ENCODE assay signal across 7 cellular contexts in genomic region chr18:9093109-9093508, GRCh38. TPM values are rescaled to one million over a fixed set of nuclear protein-coding genes. Genes with fewer than 3 reads are reported as not detected.
DNase-seq lines count a peak whose midpoint lies in the region; ATAC-seq and TF ChIP-seq lines count a peak whose summit lies in the region.
"Not testable (repeated sequence)": the region's sequence is repeated elsewhere in the genome, so short reads cannot be mapped to it uniquely, and the experiment has no call there.

No MANE protein-coding gene starts in this region.

- TF ChIP-seq RAD21 in liver (IDR thresholded peaks at IDR 0.05), result not testable (repeated sequence)

- H3K9ac ChIP-seq in liver (ENCODE audit: low read depth in 1 of 2, low read length in 2 of 2), result not testable (repeated sequence)

- H3K4me3 Mint-ChIP-seq in CD4-positive, alpha-beta memory T cell; T-helper 1 cell treated with Interleukin-12 subunit alpha and Interleukin-12 subunit beta and Interleukin-4 antibody, amounts not matched to agents 30 μg/mL and 1 μg/mL, for 36 hours; activated CD8-positive, alpha-beta T cell treated with anti-CD3 and anti-CD28 coated beads for 36 hours; activated T-helper 2 cell treated with anti-CD3 and anti-CD28 coated beads, Interferon-gamma antibody, Interleukin-2, Interleukin-4, amounts not matched to agents 10 μg/mL and 5 μg/mL and 100 μg/mL, durations not matched to agents 14 hours and 24 hours and 36 hours (ENCODE audit: low read depth); activated naive CD8-positive, alpha-beta T cell treated with anti-CD3 and anti-CD28 coated beads, Interleukin-2, amount 50 U/mL, for 24 hours; stimulated activated memory B cell treated with anti-CD40 and anti-IgM and Interleukin-4, amounts not matched to agents 10 μg/mL and 1 μg/mL and 100 μg/mL, for 72 hours: not testable (repeated sequence)

- H3K4me1 Mint-ChIP-seq in CD4-positive, alpha-beta memory T cell, result peaks cover 44 to 85% (median 70%) of the 10 kb centered on the region in 4 donors
- H3K4me1 Mint-ChIP-seq in T-helper 1 cell treated with Interleukin-12 subunit alpha and Interleukin-12 subunit beta and Interleukin-4 antibody, amounts not matched to agents 30 μg/mL and 1 μg/mL, for 36 hours (ENCODE audit: low read depth), result peaks cover 69% of the 10 kb centered on the region
- H3K4me1 Mint-ChIP-seq in activated CD8-positive, alpha-beta T cell treated with anti-CD3 and anti-CD28 coated beads for 36 hours (ENCODE audit: low read depth), result peaks cover 71% of the 10 kb centered on the region
- H3K4me1 Mint-ChIP-seq in activated T-helper 2 cell treated with anti-CD3 and anti-CD28 coated beads, Interferon-gamma antibody, Interleukin-2, Interleukin-4, amounts not matched to agents 10 μg/mL and 5 μg/mL and 100 μg/mL, durations not matched to agents 14 hours and 24 hours and 36 hours (ENCODE audit: low read depth), result peaks cover 75% of the 10 kb centered on the region
- peaks cover 84% of the 10 kb centered on the region for H3K4me1 Mint-ChIP-seq in activated naive CD8-positive, alpha-beta T cell treated with anti-CD3 and anti-CD28 coated beads, Interleukin-2, amount 50 U/mL, for 24 hours
- H3K4me1 Mint-ChIP-seq in stimulated activated memory B cell treated with anti-CD40 and anti-IgM and Interleukin-4, amounts not matched to agents 10 μg/mL and 1 μg/mL and 100 μg/mL, for 72 hours, result peaks cover 43% of the 10 kb centered on the region

- not testable (repeated sequence) for H3K27ac ChIP-seq in CD4-positive, alpha-beta memory T cell (ENCODE audit: low read depth, low read length)
- H3K27ac ChIP-seq in liver (ENCODE audit: low read depth in 1 of 2, low read length in 2 of 2), result peak overlapping the region; percentile 78 to 84

- intact Hi-C loops in CD4-positive, alpha-beta memory T cell (cut with micrococcal nuclease); activated CD8-positive, alpha-beta T cell treated with anti-CD3 and anti-CD28 coated beads for 36 hours (cut with micrococcal nuclease); activated T-helper 2 cell treated with anti-CD3 and anti-CD28 coated beads, Interferon-gamma antibody, Interleukin-2, Interleukin-4, amounts not matched to agents 10 μg/mL and 5 μg/mL and 100 μg/mL, durations not matched to agents 14 hours and 24 hours and 36 hours (cut with micrococcal nuclease): not testable (repeated sequence)

- DNase-seq in CD4-positive, alpha-beta memory T cell; activated CD8-positive, alpha-beta T cell treated with anti-CD3 and anti-CD28 coated beads for 36 hours; activated T-helper 2 cell treated with anti-CD3 and anti-CD28 coated beads, Interferon-gamma antibody, Interleukin-2, Interleukin-4, amounts not matched to agents 10 μg/mL and 5 μg/mL and 100 μg/mL, durations not matched to agents 14 hours and 24 hours and 36 hours (ENCODE audit: low spot score); activated naive CD8-positive, alpha-beta T cell treated with anti-CD3 and anti-CD28 coated beads, Interleukin-2, amount 50 U/mL, for 24 hours: not testable (repeated sequence)

- WGBS in liver, result 66% methylated on average over 3 of the region's 3 CpGs

- H3K9me3 ChIP-seq in CD4-positive, alpha-beta memory T cell (ENCODE audit: control insufficient read depth in 1 of 2, low read length in 2 of 2); liver (ENCODE audit: control insufficient read depth in 4 of 4, low read length in 3 of 4): not testable (repeated sequence)

- H3K36me3 Mint-ChIP-seq in CD4-positive, alpha-beta memory T cell; activated naive CD8-positive, alpha-beta T cell treated with anti-CD3 and anti-CD28 coated beads, Interleukin-2, amount 50 U/mL, for 24 hours (ENCODE audit: low read depth); stimulated activated memory B cell treated with anti-CD40 and anti-IgM and Interleukin-4, amounts not matched to agents 10 μg/mL and 1 μg/mL and 100 μg/mL, for 72 hours: not testable (repeated sequence)
- H3K36me3 Mint-ChIP-seq in T-helper 1 cell treated with Interleukin-12 subunit alpha and Interleukin-12 subunit beta and Interleukin-4 antibody, amounts not matched to agents 30 μg/mL and 1 μg/mL, for 36 hours (ENCODE audit: low read depth), result peaks cover 19% of the 10 kb centered on the region
- peaks cover 13% of the 10 kb centered on the region for H3K36me3 Mint-ChIP-seq in activated CD8-positive, alpha-beta T cell treated with anti-CD3 and anti-CD28 coated beads for 36 hours (ENCODE audit: low read depth)
- peaks cover 20% of the 10 kb centered on the region for H3K36me3 Mint-ChIP-seq in activated T-helper 2 cell treated with anti-CD3 and anti-CD28 coated beads, Interferon-gamma antibody, Interleukin-2, Interleukin-4, amounts not matched to agents 10 μg/mL and 5 μg/mL and 100 μg/mL, durations not matched to agents 14 hours and 24 hours and 36 hours (ENCODE audit: low read depth)

- CTCF ChIA-PET in CD4-positive, alpha-beta memory T cell (lab: Charles Lee; ENCODE audit: partially characterized antibody), result interaction anchor here (1.5 to 2.5 kb wide), 3 partner anchors 10 to 19 kb away, joined by 6 to 9 read pairs (median 7); no protein-coding TSS in a partner anchor
- CTCF ChIA-PET in activated CD8-positive, alpha-beta T cell treated with anti-CD3 and anti-CD28 coated beads for 36 hours (lab: Charles Lee), result interaction anchor here (1.2 to 1.6 kb wide), 3 partner anchors 10 to 20 kb away, joined by 3 to 7 read pairs (median 6); no protein-coding TSS in a partner anchor

- not testable (repeated sequence) for H3K4me3 ChIP-seq in CD4-positive, alpha-beta memory T cell (ENCODE audit: low read length in 2 of 2); liver (ENCODE audit: low read depth in 1 of 3, low read length in 3 of 3)

- H3K9me3 Mint-ChIP-seq in CD4-positive, alpha-beta memory T cell; T-helper 1 cell treated with Interleukin-12 subunit alpha and Interleukin-12 subunit beta and Interleukin-4 antibody, amounts not matched to agents 30 μg/mL and 1 μg/mL, for 36 hours; activated CD8-positive, alpha-beta T cell treated with anti-CD3 and anti-CD28 coated beads for 36 hours; activated T-helper 2 cell treated with anti-CD3 and anti-CD28 coated beads, Interferon-gamma antibody, Interleukin-2, Interleukin-4, amounts not matched to agents 10 μg/mL and 5 μg/mL and 100 μg/mL, durations not matched to agents 14 hours and 24 hours and 36 hours; activated naive CD8-positive, alpha-beta T cell treated with anti-CD3 and anti-CD28 coated beads, Interleukin-2, amount 50 U/mL, for 24 hours; stimulated activated memory B cell treated with anti-CD40 and anti-IgM and Interleukin-4, amounts not matched to agents 10 μg/mL and 1 μg/mL and 100 μg/mL, for 72 hours: not testable (repeated sequence)

- not testable (repeated sequence) for ATAC-seq in activated CD8-positive, alpha-beta T cell treated with anti-CD3 and anti-CD28 coated beads for 36 hours; activated naive CD8-positive, alpha-beta T cell treated with anti-CD3 and anti-CD28 coated beads, Interleukin-2, amount 50 U/mL, for 24 hours; stimulated activated memory B cell treated with anti-CD40 and anti-IgM and Interleukin-4, amounts not matched to agents 10 μg/mL and 1 μg/mL and 100 μg/mL, for 72 hours

- H3K27ac Mint-ChIP-seq in CD4-positive, alpha-beta memory T cell, result peak overlapping the region in 5 of 7 donors; percentile 18 to 82 (median 54)
- H3K27ac Mint-ChIP-seq in T-helper 1 cell treated with Interleukin-12 subunit alpha and Interleukin-12 subunit beta and Interleukin-4 antibody, amounts not matched to agents 30 μg/mL and 1 μg/mL, for 36 hours, result peak overlapping the region; percentile 28
- peak overlapping the region; percentile 74 for H3K27ac Mint-ChIP-seq in activated CD8-positive, alpha-beta T cell treated with anti-CD3 and anti-CD28 coated beads for 36 hours
- H3K27ac Mint-ChIP-seq in activated T-helper 2 cell treated with anti-CD3 and anti-CD28 coated beads, Interferon-gamma antibody, Interleukin-2, Interleukin-4, amounts not matched to agents 10 μg/mL and 5 μg/mL and 100 μg/mL, durations not matched to agents 14 hours and 24 hours and 36 hours, result peak overlapping the region; percentile 99
- peak overlapping the region; percentile 92 for H3K27ac Mint-ChIP-seq in activated naive CD8-positive, alpha-beta T cell treated with anti-CD3 and anti-CD28 coated beads, Interleukin-2, amount 50 U/mL, for 24 hours
- H3K27ac Mint-ChIP-seq in stimulated activated memory B cell treated with anti-CD40 and anti-IgM and Interleukin-4, amounts not matched to agents 10 μg/mL and 1 μg/mL and 100 μg/mL, for 72 hours, result peak overlapping the region; percentile 99

- H3K36me3 ChIP-seq in CD4-positive, alpha-beta memory T cell (ENCODE audit: insufficient read depth, low read length); liver (ENCODE audit: control insufficient read depth in 4 of 4, insufficient read depth in 3 of 4, low read depth in 1 of 4, low read length in 3 of 4): not testable (repeated sequence)

- H3K27me3 ChIP-seq in CD4-positive, alpha-beta memory T cell (ENCODE audit: insufficient read depth, low read length); liver (ENCODE audit: control insufficient read depth in 4 of 4, insufficient read depth in 4 of 4, low read length in 3 of 4): not testable (repeated sequence)

- POLR2A ChIA-PET in CD4-positive, alpha-beta memory T cell (lab: Charles Lee; ENCODE audit: partially characterized antibody), result interaction anchor here (0.7 to 14.2 kb wide), 4 partner anchors 9 to 42 kb away, joined by 3 to 453 read pairs (median 8); partner anchors contain the start of gene ANKRD12
- POLR2A ChIA-PET in activated CD8-positive, alpha-beta T cell treated with anti-CD3 and anti-CD28 coated beads for 36 hours (lab: Charles Lee), result interaction anchor here (1.4 to 8.3 kb wide), 5 partner anchors 10 to 45 kb away, joined by 3 to 64 read pairs (median 15); partner anchors contain the start of genes ANKRD12 and NDUFV2

- peaks cover 72% of the 10 kb centered on the region for H3K4me1 ChIP-seq in CD4-positive, alpha-beta memory T cell (ENCODE audit: insufficient read depth, low read length)
- H3K4me1 ChIP-seq in liver (ENCODE audit: control insufficient read depth in 4 of 4, insufficient read depth in 4 of 4, low read length in 3 of 4), result peaks cover 5 to 15% (median 10%) of the 10 kb centered on the region in 4 donors

- not testable (repeated sequence) for TF ChIP-seq CTCF in activated CD8-positive, alpha-beta T cell treated with anti-CD3 and anti-CD28 coated beads for 36 hours (IDR thresholded peaks at IDR 0.05); liver (IDR thresholded peaks at IDR 0.05; ENCODE audit: low read depth, low read length, missing input control)

- not testable (repeated sequence) for H3K27me3 Mint-ChIP-seq in CD4-positive, alpha-beta memory T cell; T-helper 1 cell treated with Interleukin-12 subunit alpha and Interleukin-12 subunit beta and Interleukin-4 antibody, amounts not matched to agents 30 μg/mL and 1 μg/mL, for 36 hours (ENCODE audit: low read depth); activated CD8-positive, alpha-beta T cell treated with anti-CD3 and anti-CD28 coated beads for 36 hours; activated T-helper 2 cell treated with anti-CD3 and anti-CD28 coated beads, Interferon-gamma antibody, Interleukin-2, Interleukin-4, amounts not matched to agents 10 μg/mL and 5 μg/mL and 100 μg/mL, durations not matched to agents 14 hours and 24 hours and 36 hours (ENCODE audit: low read depth); activated naive CD8-positive, alpha-beta T cell treated with anti-CD3 and anti-CD28 coated beads, Interleukin-2, amount 50 U/mL, for 24 hours; stimulated activated memory B cell treated with anti-CD40 and anti-IgM and Interleukin-4, amounts not matched to agents 10 μg/mL and 1 μg/mL and 100 μg/mL, for 72 hours

RNA-seq across cellular contexts. Expression of gene NDUFV2, which starts 9.4 kb away (rescaled TPM):
- total RNA-seq in CD4-positive, alpha-beta memory T cell, result 100 to 1,000 TPM; 135 TPM
- 100 to 1,000 TPM; 213 to 281 TPM for polyA plus RNA-seq in CD4-positive, alpha-beta memory T cell
- total RNA-seq in activated CD8-positive, alpha-beta T cell treated with anti-CD3 and anti-CD28 coated beads for 36 hours, result 100 to 1,000 TPM; 324 to 332 TPM
- total RNA-seq in activated T-helper 2 cell treated with anti-CD3 and anti-CD28 coated beads, Interferon-gamma antibody, Interleukin-2, Interleukin-4, amounts not matched to agents 10 μg/mL and 5 μg/mL and 100 μg/mL, durations not matched to agents 14 hours and 24 hours and 36 hours, result 329 and 341 TPM in 2 replicates
- 100 to 1,000 TPM in 1 of 2 donors, 10 to 100 TPM in 1; 74.5 to 170 TPM for total RNA-seq in liver
- 100 to 1,000 TPM; 201 to 415 TPM for polyA plus RNA-seq in liver

RNA-seq across cellular contexts. Expression of gene ANKRD12, which starts 43.5 kb away (rescaled TPM):
- total RNA-seq in CD4-positive, alpha-beta memory T cell, result 100 to 1,000 TPM; 262 to 280 TPM
- 100 to 1,000 TPM in 1 of 2 donors, 10 to 100 TPM in 1; 10.7 to 141 TPM for polyA plus RNA-seq in CD4-positive, alpha-beta memory T cell
- 10 to 100 TPM; 62.5 to 68.4 TPM for total RNA-seq in activated CD8-positive, alpha-beta T cell treated with anti-CD3 and anti-CD28 coated beads for 36 hours
- total RNA-seq in activated T-helper 2 cell treated with anti-CD3 and anti-CD28 coated beads, Interferon-gamma antibody, Interleukin-2, Interleukin-4, amounts not matched to agents 10 μg/mL and 5 μg/mL and 100 μg/mL, durations not matched to agents 14 hours and 24 hours and 36 hours, result 66.0 and 68.7 TPM in 2 replicates
- total RNA-seq in liver, result 10 to 100 TPM; 15.0 to 19.7 TPM
- polyA plus RNA-seq in liver, result 10 to 100 TPM in 1 of 2 donors, 1 to 10 TPM in 1; 2.7 to 59.7 TPM

Comparison
In these comparisons a context has a peak if more than half of its experiments do, and no peak if none do; other contexts are left out.
1. H3K27ac Mint-ChIP-seq: peak in every context shown above with its lines; median percentile 99 in activated T-helper 2 cell treated with anti-CD3 and anti-CD28 coated beads, Interferon-gamma antibody, Interleukin-2, Interleukin-4, amounts not matched to agents 10 μg/mL and 5 μg/mL and 100 μg/mL, durations not matched to agents 14 hours and 24 hours and 36 hours; 99 in stimulated activated memory B cell treated with anti-CD40 and anti-IgM and Interleukin-4, amounts not matched to agents 10 μg/mL and 1 μg/mL and 100 μg/mL, for 72 hours; 92 in activated naive CD8-positive, alpha-beta T cell treated with anti-CD3 and anti-CD28 coated beads, Interleukin-2, amount 50 U/mL, for 24 hours; 74 in activated CD8-positive, alpha-beta T cell treated with anti-CD3 and anti-CD28 coated beads for 36 hours; 54 in CD4-positive, alpha-beta memory T cell; 28 in T-helper 1 cell treated with Interleukin-12 subunit alpha and Interleukin-12 subunit beta and Interleukin-4 antibody, amounts not matched to agents 30 μg/mL and 1 μg/mL, for 36 hours.